In the genomic region with DNA sequence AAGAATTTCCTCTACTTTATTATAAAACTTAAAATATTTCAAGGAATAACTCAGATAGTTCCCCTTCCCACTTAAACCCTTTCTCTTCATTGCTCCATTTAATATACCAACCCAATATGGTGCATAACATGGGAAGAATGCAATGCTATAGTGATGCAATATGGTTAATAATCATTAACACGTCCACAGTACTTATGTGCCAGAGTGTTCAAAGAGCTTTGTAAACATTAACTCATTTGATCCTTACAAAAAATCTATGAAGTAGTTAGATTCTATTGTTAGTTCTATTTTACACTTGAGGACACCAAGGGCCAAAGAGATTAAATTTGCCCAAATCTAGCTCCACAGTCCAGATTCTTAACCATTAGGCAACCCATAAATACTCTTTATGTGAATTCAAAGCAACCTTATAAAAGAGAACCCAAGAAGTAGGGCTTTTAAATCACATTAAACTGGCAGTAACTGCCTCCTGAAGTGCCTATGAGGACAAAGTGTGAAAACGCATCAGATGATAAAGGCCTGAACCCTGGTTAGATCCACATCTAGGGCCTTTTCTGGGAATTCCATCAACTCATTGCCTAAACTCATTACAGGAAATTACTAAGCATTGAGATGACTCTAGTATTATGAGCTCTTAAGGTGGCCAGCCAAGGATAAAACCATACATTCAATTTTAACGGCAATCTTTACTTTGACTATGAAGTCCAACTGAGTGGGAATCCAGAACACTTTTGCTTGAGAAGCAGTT, we compare ENCODE assay signal across 18 cellular contexts.
A peak's percentile ranks its signal among the peaks of the same experiment; 100 is the strongest.
DNase-seq lines count a peak whose midpoint lies in the region; ATAC-seq and TF ChIP-seq lines count a peak whose summit lies in the region.
"Had no signal": no experiment of that assay in that cellular context is flagged by ENCODE, and none has a peak within 500 bp of the region (broad histone marks: within the 10 kb centered on the region; RNA-seq: fewer than 3 reads in every experiment).

No MANE protein-coding gene starts in this region.

- intact Hi-C loops in CD4-positive, alpha-beta T cell (cut with DNase I, micrococcal nuclease) = loop anchor here in 1 of 2 experiments (5.0 to 10.0 kb wide), 2 partner anchors 133 to 314 kb away; no protein-coding TSS in a partner anchor
- intact Hi-C loops in adrenal gland (cut with DNase I) = no loop called here

- no peak for TF ChIP-seq POLR2A in adrenal gland (IDR thresholded peaks at IDR 0.05)

- TF ChIP-seq CTCF in fibroblast of mammary gland (conservative IDR thresholded peaks at IDR 0.05; ENCODE audit: control insufficient read depth, insufficient read depth, low read depth, low read length) (no peak), progenitor cell of endocrine pancreas (IDR thresholded peaks at IDR 0.05; ENCODE audit: unreplicated experiment) (no peak), adrenal gland (IDR thresholded peaks at IDR 0.05) (no peak)
- TF ChIP-seq CTCF in CD4-positive, alpha-beta T cell (IDR thresholded peaks at IDR 0.05) = no peak

- no peaks in the 10 kb centered on the region for H3K36me3 Mint-ChIP-seq in progenitor cell of endocrine pancreas (ENCODE audit: insufficient read depth)
- no peaks in the 10 kb centered on the region for H3K36me3 Mint-ChIP-seq in CD4-positive, alpha-beta T cell (ENCODE audit: low read depth)
- H3K36me3 Mint-ChIP-seq: IgD-negative memory B cell had no signal

- CTCF ChIA-PET in CD4-positive, alpha-beta T cell (lab: Charles Lee) = no interaction called here

- H3K4me3 ChIP-seq in fibroblast of mammary gland (ENCODE audit: control insufficient read depth, low read depth, low read length) (no peak overlapping the region), adrenal gland (no peak overlapping the region)
- H3K4me3 ChIP-seq: BLaER1 treated with 17β-estradiol and CSF1 and Interleukin-3, amounts not matched to agents 10 nM and 100 nM; SJSA1 had no signal

- no peaks in the 10 kb centered on the region for H3K36me3 ChIP-seq in adrenal gland (replicated peaks in 1 of 2)
- H3K36me3 ChIP-seq: BLaER1 treated with 17β-estradiol and CSF1 and Interleukin-3, amounts not matched to agents 10 nM and 100 nM; SJSA1 had no signal

- no peaks in the 10 kb centered on the region for H3K27me3 Mint-ChIP-seq in progenitor cell of endocrine pancreas
- H3K27me3 Mint-ChIP-seq in CD4-positive, alpha-beta T cell = peaks cover 4% of the 10 kb centered on the region

- H3K9me3 ChIP-seq in CD4-positive, alpha-beta T cell (ENCODE audit: control insufficient read depth, low read length) = no peaks in the 10 kb centered on the region
- H3K9me3 ChIP-seq in adrenal gland (replicated peaks in 1 of 3) = no peaks in the 10 kb centered on the region
- H3K9me3 ChIP-seq: BLaER1 treated with 17β-estradiol and CSF1 and Interleukin-3, amounts not matched to agents 10 nM and 100 nM; SJSA1 had no signal

- ATAC-seq in GM18873 (IDR thresholded peaks at IDR 0.05; ENCODE audit: low FRiP score, unreplicated experiment) (peak; percentile 40), HG03571 (IDR thresholded peaks at IDR 0.05; ENCODE audit: unreplicated experiment) (peak; percentile 40), HG03045 (IDR thresholded peaks at IDR 0.05; ENCODE audit: unreplicated experiment) (no peak)
- no peak for ATAC-seq in CD4-positive, alpha-beta T cell (ENCODE audit: poor library complexity)

- peak overlapping the region; percentile 27 for H3K27ac Mint-ChIP-seq in progenitor cell of endocrine pancreas
- H3K27ac Mint-ChIP-seq in CD4-positive, alpha-beta T cell = no peak overlapping the region
- H3K27ac Mint-ChIP-seq: IgD-negative memory B cell had no signal

- DNase-seq in fibroblast of mammary gland (ENCODE audit: low read depth) (peak; percentile 80), progenitor cell of endocrine pancreas (ENCODE audit: low spot score, unreplicated experiment) (no peak), adrenal gland (no peak), T-helper 1 cell (no peak)
- no peak for DNase-seq in CD4-positive, alpha-beta T cell
- DNase-seq: activated CD8-positive, alpha-beta memory T cell treated with anti-CD3 and anti-CD28 coated beads, Interleukin-2, amount 50 U/mL, for 48 hours; hippocampal formation; midbrain; NCI-H1436 treated with DMSO at 0.1 percent for 48 hours; NCI-H748 treated with DMSO at 0.1 percent for 48 hours; stimulated activated naive CD4-positive, alpha-beta T cell had no signal

- 82 to 84% (median 83%) methylated on average over 3 of the region's 3 CpGs for WGBS in adrenal gland, 4 donors

- peaks cover 0 to 1% of the 10 kb centered on the region in 2 donors for H3K4me1 ChIP-seq in adrenal gland (replicated peaks in 1 of 2)
- H3K4me1 ChIP-seq: parathyroid adenoma had no signal

- H3K27me3 ChIP-seq in CD4-positive, alpha-beta T cell (ENCODE audit: control insufficient read depth, insufficient read depth, low read length) = no peaks in the 10 kb centered on the region
- H3K27me3 ChIP-seq in adrenal gland = no peaks in the 10 kb centered on the region
- H3K27me3 ChIP-seq: BLaER1 treated with 17β-estradiol and CSF1 and Interleukin-3, amounts not matched to agents 10 nM and 100 nM; SJSA1 had no signal

- H3K9me3 Mint-ChIP-seq in progenitor cell of endocrine pancreas (ENCODE audit: low read depth) = no peaks in the 10 kb centered on the region
- no peaks in the 10 kb centered on the region for H3K9me3 Mint-ChIP-seq in CD4-positive, alpha-beta T cell
- H3K9me3 Mint-ChIP-seq: IgD-negative memory B cell had no signal

- H3K4me3 Mint-ChIP-seq in progenitor cell of endocrine pancreas (ENCODE audit: low read depth) = no peak overlapping the region
- H3K4me3 Mint-ChIP-seq in CD4-positive, alpha-beta T cell = no peak overlapping the region
- H3K4me3 Mint-ChIP-seq: IgD-negative memory B cell had no signal

- H3K27ac ChIP-seq in CD4-positive, alpha-beta T cell (ENCODE audit: low read depth, low read length) = no peak overlapping the region
- no peak overlapping the region for H3K27ac ChIP-seq in adrenal gland
- H3K27ac ChIP-seq: BLaER1 treated with 17β-estradiol and CSF1 and Interleukin-3, amounts not matched to agents 10 nM and 100 nM; parathyroid adenoma; SJSA1 had no signal

- peaks cover 12% of the 10 kb centered on the region for H3K4me1 Mint-ChIP-seq in progenitor cell of endocrine pancreas (ENCODE audit: low read depth)
- H3K4me1 Mint-ChIP-seq in CD4-positive, alpha-beta T cell (ENCODE audit: low read depth) = peaks cover 7% of the 10 kb centered on the region

- POLR2A ChIA-PET in CD4-positive, alpha-beta T cell (lab: Charles Lee) = interaction anchor here (0.6 kb wide), 1 partner anchor 78 kb away, joined by 4 read pairs; no protein-coding TSS in a partner anchor

Comparison
In these comparisons a context has a peak if more than half of its experiments do, and no peak if none do; other contexts are left out.
1. ATAC-seq: peak in GM18873 (single experiment) and HG03571 (single experiment); none in CD4-positive, alpha-beta T cell (single experiment) and HG03045 (single experiment).